ENCODE assay signal across 8 cellular contexts in genomic region chr6:106629103-106629858, GRCh38. TPM values are rescaled to one million over a fixed set of nuclear protein-coding genes. Genes with fewer than 3 reads are reported as not detected.
DNase-seq lines count a peak whose midpoint lies in the region; FAIRE-seq and TF ChIP-seq lines count a peak whose summit lies in the region.

Gene QRSL1, plus strand, starts transcription at chr6:106629578. Its CDS starts 104 bp downstream, at chr6:106629682.
Gene RTN4IP1, minus strand, starts transcription at chr6:106629498. Its CDS starts 477 bp downstream, at chr6:106629021.

- H3K9ac ChIP-seq in neural progenitor cell (peak within 1 kb of the TSS; percentile 92), stomach smooth muscle (ENCODE audit: low read length in 2 of 2) (peak within 1 kb of the TSS; percentile 96 to 98)

- H3K27me3 ChIP-seq in HAP-1 (ENCODE audit: low read depth) = no peaks in the 10 kb centered on the region
- no peaks in the 10 kb centered on the region for H3K27me3 ChIP-seq in MG63
- H3K27me3 ChIP-seq in neural progenitor cell = no peaks in the 10 kb centered on the region
- H3K27me3 ChIP-seq in stomach smooth muscle (ENCODE audit: control insufficient read depth in 1 of 2, insufficient read depth in 2 of 2, low read length in 2 of 2) = no peaks in the 10 kb centered on the region

- peaks cover 2% of the 10 kb centered on the region for H3K27me3 Mint-ChIP-seq in neural progenitor cell (ENCODE audit: insufficient read depth, low read depth)

- TF ChIP-seq CTCF in foreskin fibroblast (IDR thresholded peaks at IDR 0.05; ENCODE audit: low read depth, low read length) (no peak), neural progenitor cell (IDR thresholded peaks at IDR 0.05) (no peak)

- H3K27ac Mint-ChIP-seq in neural progenitor cell = peak within 1 kb of the TSS; percentile 94

- H3K27ac ChIP-seq in neural progenitor cell (peak within 1 kb of the TSS; percentile 86), stomach smooth muscle (ENCODE audit: low read length) (peak within 1 kb of the TSS; percentile 70)

- no peaks in the 10 kb centered on the region for H3K36me3 Mint-ChIP-seq in neural progenitor cell

- H3K9me3 ChIP-seq in HAP-1 (no peaks in the 10 kb centered on the region), MG63 (no peaks in the 10 kb centered on the region), neural progenitor cell (ENCODE audit: low read depth) (no peaks in the 10 kb centered on the region), stomach smooth muscle (ENCODE audit: control insufficient read depth in 2 of 2, low read length in 2 of 2) (no peaks in the 10 kb centered on the region)

- peaks cover 14% of the 10 kb centered on the region for H3F3A ChIP-seq in neural progenitor cell (ENCODE audit: low read depth)

- peak within 1 kb of the TSS; percentile 90 for H2AFZ ChIP-seq in neural progenitor cell (replicated peaks)

- peaks cover 58% of the 10 kb centered on the region for H3K79me2 ChIP-seq in neural progenitor cell (ENCODE audit: low read depth)

- peak within 1 kb of the TSS; percentile 86 for H3K4me2 ChIP-seq in neural progenitor cell

- H3K4me3 ChIP-seq in HAP-1 = peak within 1 kb of the TSS; percentile 82
- peak within 1 kb of the TSS; percentile 87 for H3K4me3 ChIP-seq in MG63
- peak within 1 kb of the TSS; percentile 64 to 98 for H3K4me3 ChIP-seq in foreskin fibroblast (ENCODE audit: low read depth in 1 of 2, low read length in 2 of 2)
- peak within 1 kb of the TSS; percentile 89 for H3K4me3 ChIP-seq in neural progenitor cell
- H3K4me3 ChIP-seq in stomach smooth muscle (ENCODE audit: low read length in 2 of 2) = peak within 1 kb of the TSS; percentile 96 to 100

- H3K36me3 ChIP-seq in HAP-1 (replicated peaks) (no peaks in the 10 kb centered on the region), MG63 (no peaks in the 10 kb centered on the region), neural progenitor cell (no peaks in the 10 kb centered on the region), stomach smooth muscle (ENCODE audit: control insufficient read depth in 2 of 2, insufficient read depth in 2 of 2, low read length in 2 of 2) (no peaks in the 10 kb centered on the region)

- peak within 1 kb of the TSS; percentile 96 for H3K4me3 Mint-ChIP-seq in neural progenitor cell

- H3K4me1 ChIP-seq in HAP-1 = peaks cover 7% of the 10 kb centered on the region
- peaks cover 6% of the 10 kb centered on the region for H3K4me1 ChIP-seq in neural progenitor cell
- peaks cover 2% of the 10 kb centered on the region for H3K4me1 ChIP-seq in stomach smooth muscle (ENCODE audit: control insufficient read depth, insufficient read depth, low read length)

- no peaks in the 10 kb centered on the region for H4K20me1 ChIP-seq in neural progenitor cell (ENCODE audit: low read depth)

- peak; percentile 95 for FAIRE-seq in G401.6 (lab: Jason Lieb, UNC)

- peaks cover 11% of the 10 kb centered on the region for H3K4me1 Mint-ChIP-seq in neural progenitor cell

- in situ Hi-C loops in HAP-1 (cut with MboI; ENCODE audit: low sequenced_read_pairs) = no loop called here

- no peaks in the 10 kb centered on the region for H3K9me3 Mint-ChIP-seq in neural progenitor cell

- DNase-seq in HAP-1 (ENCODE audit: low spot score in 2 of 2) (peak; percentile 89 to 90), MG63 (peak; percentile 84), SIG-M5 (lab: John Stamatoyannopoulos, UW) (peak; percentile 71), activated gamma-delta T cell treated with Interleukin-2 at 50 U/mL for 16 hours (peak; percentile 77), foreskin fibroblast (peak; percentile 83 to 95), neural progenitor cell (ENCODE audit: low spot score) (peak; percentile 95)

RNA-seq across cellular contexts. Expression of gene QRSL1, which starts in this region (rescaled TPM):
- total RNA-seq in MG63 (2014; rRNA removed; shearing (Covaris generic); ENCODE audit: low replicate concordance) = 11.9 and 14.0 TPM in 2 replicates
- total RNA-seq in neural progenitor cell (ENCODE audit: low replicate concordance) = 15.0 and 23.0 TPM in 2 replicates

RNA-seq across cellular contexts. Expression of gene RTN4IP1, which starts in this region (rescaled TPM):
- 8.6 and 10.5 TPM in 2 replicates for total RNA-seq in MG63 (2014; rRNA removed; shearing (Covaris generic); ENCODE audit: low replicate concordance)
- total RNA-seq in neural progenitor cell (ENCODE audit: low replicate concordance) = 10.2 and 11.8 TPM in 2 replicates

Comparison
In these comparisons a context has a peak if more than half of its experiments do, and no peak if none do; other contexts are left out.
1. Peak in every context shown above with its lines: DNase-seq, H3K4me3 ChIP-seq and H3K27ac ChIP-seq.